Comparison of ENCODE assay signal across 8 cellular contexts in the genomic region with DNA sequence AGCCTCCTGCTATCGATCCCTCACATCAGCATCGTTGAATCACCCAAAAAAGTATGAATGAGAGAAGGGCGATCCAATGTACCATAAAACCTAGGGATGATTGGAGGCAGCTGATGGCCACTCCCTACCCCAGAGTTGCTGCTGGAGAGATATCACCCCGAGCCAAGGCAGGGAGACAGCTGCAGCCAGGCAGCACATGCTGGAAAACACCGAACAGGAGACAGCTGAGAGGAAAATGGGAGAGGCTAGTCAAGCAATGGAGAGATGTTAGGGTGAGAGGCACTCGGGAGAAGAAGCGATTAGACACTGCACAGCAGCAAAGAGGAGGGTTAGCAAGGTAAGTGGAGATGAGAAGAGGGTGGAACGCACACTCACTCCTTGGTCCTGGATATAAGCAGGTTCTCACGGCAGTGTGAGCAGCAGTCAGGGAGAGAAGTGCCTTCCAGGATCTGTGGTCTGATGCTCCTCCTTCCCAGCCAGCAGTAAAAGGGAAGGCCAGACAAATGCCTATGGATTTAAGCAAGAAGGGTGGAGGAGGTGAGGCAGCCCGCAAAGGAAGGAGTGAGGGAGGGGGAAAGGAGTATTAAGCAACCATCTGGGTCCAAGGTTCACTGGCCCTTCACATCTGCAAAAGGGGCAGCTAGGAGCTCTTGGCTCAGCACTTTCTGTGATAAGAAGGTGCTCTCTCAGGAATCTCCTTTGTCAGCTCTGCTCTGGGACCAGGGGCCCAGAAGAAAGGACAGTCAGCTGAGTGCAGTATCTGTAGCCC. TPM values are rescaled to one million over a fixed set of nuclear protein-coding genes. Genes with fewer than 3 reads are reported as not detected.
DNase-seq lines count a peak whose midpoint lies in the region; ATAC-seq and TF ChIP-seq lines count a peak whose summit lies in the region.

SLC7A7 (minus strand) TSS at position 491 of the 769 bp plus-strand sequence. CDS start 2,037 bp downstream, outside the sequence.

- H3K4me1 Mint-ChIP-seq in type B pancreatic cell (ENCODE audit: unreplicated experiment), result peaks cover 30% of the 10 kb centered on the region

- H3K9ac ChIP-seq in mammary epithelial cell (ENCODE audit: insufficient read depth, low read length), result no peak within 1 kb of the TSS

- BruUV-seq in mammary epithelial cell (replicated peaks; lab: Mats Ljungman, UMichigan), result no TSS peak

- ATAC-seq in foreskin keratinocyte (no peak), GM21717 (IDR thresholded peaks at IDR 0.05; ENCODE audit: unreplicated experiment) (no peak)

- H3K36me3 Mint-ChIP-seq in type B pancreatic cell, result no peaks in the 10 kb centered on the region

- H3K79me2 ChIP-seq in mammary epithelial cell (ENCODE audit: insufficient read depth, low read length), result no peaks in the 10 kb centered on the region

- no peak within 1 kb of the TSS for H3K4me2 ChIP-seq in mammary epithelial cell (ENCODE audit: insufficient read depth, low read depth, low read length)

- in situ Hi-C loops in mammary epithelial cell (cut with MboI; ENCODE audit: low sequenced_read_pairs in 2 of 2), result no loop called here

- peaks cover 12% of the 10 kb centered on the region for H3K4me1 ChIP-seq in mammary epithelial cell (ENCODE audit: insufficient read depth, low read length)
- H3K4me1 ChIP-seq in foreskin keratinocyte, result no peaks in the 10 kb centered on the region
- H3K4me1 ChIP-seq in esophagus squamous epithelium, result peaks cover 0 to 34% (median 20%) of the 10 kb centered on the region in 3 donors

- H3K27ac Mint-ChIP-seq in type B pancreatic cell, result peak within 1 kb of the TSS; percentile 47

- peak within 1 kb of the TSS; percentile 48 for H3K4me3 Mint-ChIP-seq in type B pancreatic cell

- no peak for TF ChIP-seq POLR2A in esophagus squamous epithelium (IDR thresholded peaks at IDR 0.05)

- peak within 1 kb of the TSS; percentile 53 for H2AFZ ChIP-seq in mammary epithelial cell (ENCODE audit: low read depth, low read length)

- peaks cover 7% of the 10 kb centered on the region for H3K27me3 Mint-ChIP-seq in type B pancreatic cell

- no peaks in the 10 kb centered on the region for H3K9me3 Mint-ChIP-seq in type B pancreatic cell

- WGBS in mammary epithelial cell (ENCODE audit: low coverage, missing lambda C conversion rate), result 81% methylated on average over 9 of the region's 10 CpGs
- 52 to 65% methylated on average over 9 to 10 of the region's 10 CpGs for WGBS in esophagus squamous epithelium, 2 donors

- H3K27me3 ChIP-seq in mammary epithelial cell (ENCODE audit: insufficient read depth, low read length) (no peaks in the 10 kb centered on the region), foreskin keratinocyte (no peaks in the 10 kb centered on the region), esophagus squamous epithelium (peaks cover 0 to 12% (median 0%) of the 10 kb centered on the region in 4 donors)

- H3K9me3 ChIP-seq in mammary epithelial cell (replicated peaks; ENCODE audit: insufficient read depth, low read length) (no peaks in the 10 kb centered on the region), esophagus squamous epithelium (no peaks in the 10 kb centered on the region)

- intact Hi-C loops in mammary epithelial cell (cut with micrococcal nuclease), result no loop called here
- intact Hi-C loops in esophagus squamous epithelium (cut with DNase I), result no loop called here

- H4K20me1 ChIP-seq in mammary epithelial cell (ENCODE audit: insufficient read depth, low read length), result no peaks in the 10 kb centered on the region

- TF ChIP-seq CTCF in mammary epithelial cell (conservative IDR thresholded peaks at IDR 0.05 in 1 of 2, IDR thresholded peaks at IDR 0.05 in 1 of 2; ENCODE audit: extremely low read depth in 1 of 2, insufficient read depth in 1 of 2, low read depth in 1 of 2, low read length in 2 of 2) (no peak), type B pancreatic cell (conservative IDR thresholded peaks at IDR 0.05) (no peak), foreskin keratinocyte (conservative IDR thresholded peaks at IDR 0.05) (no peak), esophagus squamous epithelium (IDR thresholded peaks at IDR 0.05) (no peak)

- no peaks in the 10 kb centered on the region for H3K36me3 ChIP-seq in mammary epithelial cell (ENCODE audit: insufficient read depth, low read length)
- H3K36me3 ChIP-seq in esophagus squamous epithelium, result no peaks in the 10 kb centered on the region

- DNase-seq in SKM-1 (lab: John Stamatoyannopoulos, UW; ENCODE audit: unreplicated experiment), result peak; percentile 8
- DNase-seq in SKM-1 treated with dmso at 0.1 percent for 144 hours (lab: John Stamatoyannopoulos, UW; ENCODE audit: unreplicated experiment), result no peak
- no peak for DNase-seq in mammary epithelial cell
- DNase-seq in mesenteric fat pad (ENCODE audit: low spot score), result no peak
- no peak for DNase-seq in type B pancreatic cell (ENCODE audit: extremely low spot score, unreplicated experiment)
- DNase-seq in foreskin keratinocyte, result no peak
- DNase-seq in esophagus squamous epithelium (lab: John Stamatoyannopoulos, UW), result no peak

- no peak within 1 kb of the TSS for H3K4me3 ChIP-seq in mammary epithelial cell (replicated peaks in 1 of 3; ENCODE audit: insufficient read depth in 1 of 3, low read depth in 2 of 3, low read length in 3 of 3)
- peak within 1 kb of the TSS in 2 of 4 donors; percentile 11 to 37 for H3K4me3 ChIP-seq in esophagus squamous epithelium

- H3K27ac ChIP-seq in mammary epithelial cell (ENCODE audit: insufficient read depth, low read depth, low read length) (no peak within 1 kb of the TSS), foreskin keratinocyte (no peak within 1 kb of the TSS), esophagus squamous epithelium (peak within 1 kb of the TSS in 2 of 4 donors; percentile 46 to 71)

- CTCF ChIA-PET in mammary epithelial cell (lab: Charles Lee; ENCODE audit: low non-redundant PET), result interaction anchor here (0.5 kb wide), 1 partner anchor 244 kb away, joined by 9 read pairs; no protein-coding TSS in a partner anchor

- dilution Hi-C loops in mammary epithelial cell (cut with HindIII; ENCODE audit: low sequenced_read_pairs), result no loop called here

RNA-seq across cellular contexts. Expression of gene SLC7A7, which starts in this region (rescaled TPM):
- total RNA-seq in mammary epithelial cell (1 to 10 TPM in 1 of 2 donors, under 1 TPM in 1; 0.78 to 1.0 TPM), mesenteric fat pad (25.5 TPM), type B pancreatic cell (ENCODE audit: low replicate concordance) (9.7 and 31.6 TPM in 2 replicates), foreskin keratinocyte (0.75 and 1.1 TPM in 2 replicates), esophagus squamous epithelium (10 to 100 TPM in 1 of 4 donors, 1 to 10 TPM in 2, not detected in 1; 2.5 to 12.6 (median 7.8) TPM)
- polyA plus RNA-seq in mammary epithelial cell (0.34 TPM), foreskin keratinocyte (0.41 and 0.59 TPM in 2 replicates)
- not detected for polyA minus RNA-seq in mammary epithelial cell
